Comparison of ENCODE assay signal across 16 cellular contexts in the genomic region with DNA sequence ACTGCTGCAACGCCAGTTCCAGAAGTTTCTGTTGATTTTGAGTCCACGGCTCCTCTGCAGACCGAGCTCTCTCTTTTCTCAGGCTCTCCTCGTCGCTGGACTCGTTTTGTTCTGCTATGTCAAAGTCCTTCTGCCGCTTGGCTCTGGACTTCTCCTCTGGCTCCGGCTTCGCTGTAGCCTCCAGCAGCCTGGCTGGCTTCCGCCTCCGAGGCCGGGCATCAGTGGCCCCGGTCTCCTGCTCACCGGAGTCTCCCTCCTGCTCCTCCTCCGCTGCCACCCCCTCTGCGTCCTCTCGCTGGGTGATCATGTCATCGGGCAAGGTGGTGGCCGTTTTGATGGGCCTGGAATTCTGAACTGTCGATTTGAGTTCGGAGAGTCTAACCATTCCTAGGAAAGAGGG.
A peak's percentile ranks its signal among the peaks of the same experiment; 100 is the strongest.
DNase-seq lines count a peak whose midpoint lies in the region; ATAC-seq, FAIRE-seq and TF ChIP-seq lines count a peak whose summit lies in the region.
"Had no signal": no experiment of that assay in that cellular context is flagged by ENCODE, and none has a peak within 500 bp of the region (broad histone marks: within the 10 kb centered on the region; RNA-seq: fewer than 3 reads in every experiment).

No MANE protein-coding gene starts in this region.

- DNase-seq in T-helper 17 cell = no peak
- no peak for DNase-seq in bronchial epithelial cell (ENCODE audit: low read depth)
- no peak for DNase-seq in neuronal stem cell (ENCODE audit: low spot score)
- no peak for DNase-seq in gastrocnemius medialis
- DNase-seq in DMS53 treated with DMSO at 0.1 percent for 48 hours (lab: John Stamatoyannopoulos, UW; ENCODE audit: unreplicated experiment) = no peak
- DNase-seq in DMS153 (lab: John Stamatoyannopoulos, UW) = no peak
- DNase-seq: C1 segment of cervical spinal cord; Caco-2; CD4-positive, alpha-beta memory T cell; DMS79 treated with DMSO at 0.1 percent for 48 hours; GF-D8; GOT3; H7 had no signal

- H3K27me3 Mint-ChIP-seq in T-helper 17 cell = no peaks in the 10 kb centered on the region
- H3K27me3 Mint-ChIP-seq: CD4-positive, alpha-beta memory T cell had no signal

- no peak overlapping the region for H3K27ac ChIP-seq in neuronal stem cell (replicated peaks; ENCODE audit: low read length)
- no peak overlapping the region for H3K27ac ChIP-seq in gastrocnemius medialis

- no peak overlapping the region for H3K4me2 ChIP-seq in neuronal stem cell (ENCODE audit: insufficient read depth, low read length, poor library complexity, severe bottlenecking)

- no peak for TF ChIP-seq POLR2A in gastrocnemius medialis (IDR thresholded peaks at IDR 0.05)

- no CpG with 5 or more reads among the region's 21 CpGs for WGBS in neuronal stem cell (ENCODE audit: extremely low coverage in 2 of 2, insufficient read length in 2 of 2, insufficient replicate concordance in 1 of 2), 2 donors

- ATAC-seq in T-helper 17 cell = no peak
- no peak for ATAC-seq in gastrocnemius medialis
- ATAC-seq: HCT116 had no signal

- peaks cover 2% of the 10 kb centered on the region for H3K36me3 Mint-ChIP-seq in T-helper 17 cell (ENCODE audit: low read depth)

- no peak overlapping the region for H4K8ac ChIP-seq in neuronal stem cell (ENCODE audit: low read depth, low read length)

- H3K18ac ChIP-seq in neuronal stem cell (ENCODE audit: low read length) = no peak overlapping the region

- H3K23ac ChIP-seq in neuronal stem cell (ENCODE audit: low read depth, low read length, poor library complexity) = no peak overlapping the region

- H4K91ac ChIP-seq in neuronal stem cell (ENCODE audit: low read depth, low read length, poor library complexity) = no peak overlapping the region

- H3K27ac Mint-ChIP-seq in T-helper 17 cell = peak overlapping the region; percentile 14
- H3K27ac Mint-ChIP-seq: CD4-positive, alpha-beta memory T cell had no signal

- H3K4me1 Mint-ChIP-seq in T-helper 17 cell = no peaks in the 10 kb centered on the region
- H3K4me1 Mint-ChIP-seq: CD4-positive, alpha-beta memory T cell had no signal

- H3K9me3 ChIP-seq in T-helper 17 cell (ENCODE audit: control insufficient read depth, low read length, poor library complexity, severe bottlenecking) (no peaks in the 10 kb centered on the region), neuronal stem cell (replicated peaks in 1 of 2; ENCODE audit: control insufficient read depth in 2 of 2, insufficient read depth in 1 of 2, low read depth in 1 of 2, low read length in 2 of 2) (no peaks in the 10 kb centered on the region), gastrocnemius medialis (no peaks in the 10 kb centered on the region)
- H3K9me3 ChIP-seq: Caco-2 had no signal

- H3K9ac ChIP-seq in neuronal stem cell (ENCODE audit: low read depth, low read length, poor library complexity) = no peak overlapping the region

- H3K14ac ChIP-seq in neuronal stem cell (ENCODE audit: low read length) = no peak overlapping the region

- intact Hi-C loops in gastrocnemius medialis (cut with DNase I; ENCODE audit: low total_unique reads) = no loop called here

- no peak overlapping the region for H2BK120ac ChIP-seq in neuronal stem cell (ENCODE audit: low read depth, low read length)

- no peak overlapping the region for H3K4me3 ChIP-seq in bronchial epithelial cell (ENCODE audit: low read depth, low read length)
- H3K4me3 ChIP-seq in neuronal stem cell (ENCODE audit: low read length in 2 of 2) = no peak overlapping the region
- H3K4me3 ChIP-seq in gastrocnemius medialis = no peak overlapping the region

- no peak overlapping the region for H2BK5ac ChIP-seq in neuronal stem cell (ENCODE audit: low read length)

- in situ Hi-C loops in gastrocnemius medialis (cut with MboI; ENCODE audit: low sequenced_read_pairs in 4 of 4) = no loop called here

- TF ChIP-seq CTCF in bronchial epithelial cell (IDR thresholded peaks at IDR 0.05; ENCODE audit: insufficient read depth, low read length, severe bottlenecking) = no peak
- TF ChIP-seq CTCF in gastrocnemius medialis (IDR thresholded peaks at IDR 0.05 in 4 of 5, conservative IDR thresholded peaks at IDR 0.05 in 1 of 5) = no peak

- FAIRE-seq in bronchial epithelial cell (lab: Jason Lieb, UNC) = peak; percentile 47
- FAIRE-seq: GM12891, GM18507 had no signal

- H2BK12ac ChIP-seq in neuronal stem cell (ENCODE audit: low read length) = no peak overlapping the region

- no peak overlapping the region for H2AFZ ChIP-seq in neuronal stem cell (ENCODE audit: low read length)

- H2BK15ac ChIP-seq in neuronal stem cell (ENCODE audit: low read length) = no peak overlapping the region

- H2AK5ac ChIP-seq in neuronal stem cell (ENCODE audit: low read depth, low read length) = peak overlapping the region; percentile 59

- no peak overlapping the region for H3K4ac ChIP-seq in neuronal stem cell (ENCODE audit: low read length)

- H3K79me1 ChIP-seq in neuronal stem cell (ENCODE audit: low read depth, low read length) = no peaks in the 10 kb centered on the region

- no peaks in the 10 kb centered on the region for H3K36me3 ChIP-seq in bronchial epithelial cell (ENCODE audit: control insufficient read depth, insufficient read depth, low read length)
- peaks cover 0 to 91% of the 10 kb centered on the region in 2 donors for H3K36me3 ChIP-seq in neuronal stem cell (replicated peaks in 1 of 2; ENCODE audit: control insufficient read depth in 2 of 2, insufficient read depth in 2 of 2, low read length in 2 of 2)
- peaks cover 0 to 14% of the 10 kb centered on the region in 2 donors for H3K36me3 ChIP-seq in gastrocnemius medialis

- no peak overlapping the region for H3K4me3 Mint-ChIP-seq in T-helper 17 cell
- H3K4me3 Mint-ChIP-seq: CD4-positive, alpha-beta memory T cell had no signal

- H3K27me3 ChIP-seq in bronchial epithelial cell (ENCODE audit: control insufficient read depth, insufficient read depth, low read length) (no peaks in the 10 kb centered on the region), neuronal stem cell (ENCODE audit: control insufficient read depth in 3 of 3, insufficient read depth in 3 of 3, low read depth in 1 of 3, low read length in 3 of 3) (no peaks in the 10 kb centered on the region), gastrocnemius medialis (no peaks in the 10 kb centered on the region)

- H3K4me1 ChIP-seq in neuronal stem cell (ENCODE audit: control insufficient read depth in 2 of 2, insufficient read depth in 1 of 2, low read depth in 1 of 2, low read length in 2 of 2) = peaks cover 0 to 9% of the 10 kb centered on the region in 2 donors
- no peaks in the 10 kb centered on the region for H3K4me1 ChIP-seq in gastrocnemius medialis
